ENCODE assay signal across 1 cellular context in the genomic region with DNA sequence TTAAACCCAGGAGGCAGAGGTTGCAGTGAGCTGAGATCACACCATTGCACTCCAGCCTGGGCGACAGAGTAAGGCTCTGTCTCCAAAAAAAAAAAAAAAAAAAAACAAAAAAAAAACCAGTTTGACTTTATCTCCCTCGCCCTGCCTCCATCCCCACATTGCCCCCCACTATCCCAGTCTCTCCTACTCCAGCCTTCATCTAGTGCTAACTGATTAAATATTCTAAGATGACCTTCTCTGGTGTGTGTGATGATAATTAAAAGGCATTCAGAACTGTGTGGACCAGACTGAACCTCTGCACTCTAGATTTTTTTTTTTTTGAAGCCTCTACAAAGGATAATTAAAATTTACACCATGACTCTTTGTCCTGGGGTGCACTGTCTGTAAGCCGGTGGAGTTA.
TF ChIP-seq lines count a peak whose summit lies in the region.

No MANE protein-coding gene starts in this region.

TF ChIP-seq in endothelial cell of umbilical vein, 7 proteins besides CTCF, POLR2A, EP300 and RAD21:
- no peak for TF ChIP-seq FOS (IDR thresholded peaks at IDR 0.05; ENCODE audit: borderline replicate concordance, insufficient read depth, low read length)
- no peak for TF ChIP-seq JUN (IDR thresholded peaks at IDR 0.05; ENCODE audit: borderline replicate concordance, insufficient read depth, insufficient read length, low read depth)
